2 cellular contexts compared by ENCODE assay signal in genomic region chr7:44280636-44280992, GRCh38.
TF ChIP-seq lines count a peak whose summit lies in the region.

No MANE protein-coding gene starts in this region.

TF ChIP-seq in SK-N-SH, 30 proteins besides CTCF, POLR2A, EP300 and RAD21:
- no peak for TF ChIP-seq TCF12 (IDR thresholded peaks at IDR 0.05)
- TF ChIP-seq, protein P1, sequence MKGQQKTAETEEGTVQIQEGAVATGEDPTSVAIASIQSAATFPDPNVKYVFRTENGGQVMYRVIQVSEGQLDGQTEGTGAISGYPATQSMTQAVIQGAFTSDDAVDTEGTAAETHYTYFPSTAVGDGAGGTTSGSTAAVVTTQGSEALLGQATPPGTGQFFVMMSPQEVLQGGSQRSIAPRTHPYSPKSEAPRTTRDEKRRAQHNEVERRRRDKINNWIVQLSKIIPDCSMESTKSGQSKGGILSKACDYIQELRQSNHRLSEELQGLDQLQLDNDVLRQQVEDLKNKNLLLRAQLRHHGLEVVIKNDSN (IDR thresholded peaks at IDR 0.05; ENCODE audit: borderline replicate concordance, low read depth): no peak
- no peak for TF ChIP-seq FOSL2 (IDR thresholded peaks at IDR 0.05; ENCODE audit: borderline replicate concordance, low read depth)
- TF ChIP-seq FOXM1 (IDR thresholded peaks at IDR 0.05; ENCODE audit: low read depth): no peak
- TF ChIP-seq ELF1 (IDR thresholded peaks at IDR 0.05): no peak
- no peak for TF ChIP-seq SIN3A (IDR thresholded peaks at IDR 0.05; ENCODE audit: borderline replicate concordance, low read depth, low read length)
- TF ChIP-seq RFX5 (IDR thresholded peaks at IDR 0.05; ENCODE audit: low read length): no peak
- no peak for TF ChIP-seq MXI1 (IDR thresholded peaks at IDR 0.05; ENCODE audit: low read depth, low read length)
- no peak for TF ChIP-seq NRF1 (IDR thresholded peaks at IDR 0.05; ENCODE audit: low read depth, low read length)
- no peak for TF ChIP-seq NFIC (IDR thresholded peaks at IDR 0.05; ENCODE audit: borderline replicate concordance)
- TF ChIP-seq MAX (IDR thresholded peaks at IDR 0.05; ENCODE audit: low read depth): no peak
- TF ChIP-seq YY1 (IDR thresholded peaks at IDR 0.05; ENCODE audit: low read depth): no peak
- TF ChIP-seq POLR2AphosphoS5 (IDR thresholded peaks at IDR 0.05; ENCODE audit: low read depth, low read length): no peak
- TF ChIP-seq IRF3 (IDR thresholded peaks at IDR 0.05; ENCODE audit: low read depth, low read length): no peak
- no peak for TF ChIP-seq TEAD4 (IDR thresholded peaks at IDR 0.05; ENCODE audit: borderline replicate concordance, insufficient read depth)
- no peak for TF ChIP-seq SMC3 (IDR thresholded peaks at IDR 0.05; ENCODE audit: low read depth, low read length)
- TF ChIP-seq CHD2 (IDR thresholded peaks at IDR 0.05; ENCODE audit: low read length, partially characterized antibody): no peak
- TF ChIP-seq RCOR1 (IDR thresholded peaks at IDR 0.05; ENCODE audit: low read length): no peak

TF ChIP-seq in SK-N-SH treated with all-trans-retinoic acid at 6 μM for 48 hours, 23 proteins besides CTCF, POLR2A, EP300 and RAD21:
- TF ChIP-seq PATZ1 (CRISPR knock-in tag; IDR thresholded peaks at IDR 0.05; ENCODE audit: borderline replicate concordance) (no peak), ESRRG (CRISPR knock-in tag; IDR thresholded peaks at IDR 0.05) (no peak), ZFP30 (CRISPR knock-in tag; IDR thresholded peaks at IDR 0.05) (no peak), BACH2 (CRISPR knock-in tag; IDR thresholded peaks at IDR 0.05; ENCODE audit: borderline replicate concordance) (no peak), PPARA (CRISPR knock-in tag; IDR thresholded peaks at IDR 0.05; ENCODE audit: borderline replicate concordance) (no peak), ZFP3 (CRISPR knock-in tag; IDR thresholded peaks at IDR 0.05) (no peak), CSDC2 (CRISPR knock-in tag; IDR thresholded peaks at IDR 0.05) (no peak), TCF4 (CRISPR knock-in tag; IDR thresholded peaks at IDR 0.05; ENCODE audit: borderline replicate concordance) (no peak)
TF ChIP-seq in SK-N-SH treated with all-trans-retinoic acid at 6 μM for 48 hours: peak in this region for 0.
